Comparison of ENCODE assay signal across 19 cellular contexts in genomic region chr6:15994814-15995459, GRCh38.
DNase-seq lines count a peak whose midpoint lies in the region; ATAC-seq and TF ChIP-seq lines count a peak whose summit lies in the region.
"Had no signal": no experiment of that assay in that cellular context is flagged by ENCODE, and none has a peak within 500 bp of the region (broad histone marks: within the 10 kb centered on the region; RNA-seq: fewer than 3 reads in every experiment).

No MANE protein-coding gene starts in this region.

- H3K4me3 ChIP-seq in OCI-LY1 (ENCODE audit: low read depth, low read length, poor library complexity, severe bottlenecking) = no peak overlapping the region
- no peak overlapping the region for H3K4me3 ChIP-seq in spleen
- H3K4me3 ChIP-seq: HAP-1, left lung, uterus had no signal

- no peak for TF ChIP-seq POLR2A in spleen (IDR thresholded peaks at IDR 0.05)

- POLR2A ChIA-PET in activated CD4-positive, alpha-beta T cell treated with anti-CD3 and anti-CD28 coated beads for 36 hours (lab: Charles Lee) = interaction anchor here (0.5 kb wide), 1 partner anchor 911 kb away, joined by 4 read pairs; no protein-coding TSS in a partner anchor

- 44 to 52% (median 45%) methylated on average over 8 of the region's 8 CpGs for WGBS in spleen, 5 donors

- intact Hi-C loops in activated CD4-positive, alpha-beta T cell treated with anti-CD3 and anti-CD28 coated beads for 36 hours (cut with DNase I, micrococcal nuclease) = loop anchor here in 1 of 2 experiments (5.0 kb wide), 1 partner anchor 197 kb away; no protein-coding TSS in a partner anchor
- intact Hi-C loops in spleen (cut with DNase I; ENCODE audit: low total_unique reads) = no loop called here

- H3K9me2 ChIP-seq in OCI-LY1 (ENCODE audit: low read depth, low read length) = no peaks in the 10 kb centered on the region

- H3K9me3 Mint-ChIP-seq in activated CD4-positive, alpha-beta T cell treated with anti-CD3 and anti-CD28 coated beads for 36 hours (ENCODE audit: low read depth) = no peaks in the 10 kb centered on the region
- H3K9me3 Mint-ChIP-seq in endothelial cell (ENCODE audit: unreplicated experiment) = no peaks in the 10 kb centered on the region
- H3K9me3 Mint-ChIP-seq: activated CD4-positive, alpha-beta T cell treated with anti-CD3 and anti-CD28 coated beads, Interleukin-2, amount 10 ng/mL, durations not matched to agents 7 days and 5 days; T-cell had no signal

- H3K4me1 ChIP-seq in OCI-LY1 (ENCODE audit: insufficient read depth, low read length, severe bottlenecking) (no peaks in the 10 kb centered on the region), spleen (peaks cover 0 to 34% (median 12%) of the 10 kb centered on the region in 6 donors)
- H3K4me1 ChIP-seq: uterus had no signal

- no peaks in the 10 kb centered on the region for H3K36me3 Mint-ChIP-seq in activated CD4-positive, alpha-beta T cell treated with anti-CD3 and anti-CD28 coated beads for 36 hours (ENCODE audit: low read depth)
- H3K36me3 Mint-ChIP-seq in endothelial cell (ENCODE audit: low read depth, unreplicated experiment) = no peaks in the 10 kb centered on the region
- H3K36me3 Mint-ChIP-seq: T-cell had no signal

- H3K27ac ChIP-seq in OCI-LY1 (ENCODE audit: low read depth, low read length, poor library complexity, severe bottlenecking) (no peak overlapping the region), spleen (peak overlapping the region in 7 of 8 donors; percentile 5 to 61 (median 55))

- no peak overlapping the region for H3K4me2 ChIP-seq in OCI-LY1 (ENCODE audit: low read length)

- H3K79me2 ChIP-seq in OCI-LY1 (ENCODE audit: insufficient read depth, low read length) = no peaks in the 10 kb centered on the region

- H3K27me3 ChIP-seq in OCI-LY1 (ENCODE audit: insufficient read depth, low read length) (no peaks in the 10 kb centered on the region), spleen (replicated peaks in 1 of 7) (no peaks in the 10 kb centered on the region)
- H3K27me3 ChIP-seq: left lung, uterus had no signal

- no peaks in the 10 kb centered on the region for H3F3A ChIP-seq in OCI-LY1 (ENCODE audit: insufficient read depth, low read length)

- no peaks in the 10 kb centered on the region for H3K9me3 ChIP-seq in OCI-LY1 (ENCODE audit: low read length)
- H3K9me3 ChIP-seq in spleen = no peaks in the 10 kb centered on the region
- H3K9me3 ChIP-seq: HAP-1, left lung, uterus had no signal

- H3K4me3 Mint-ChIP-seq in activated CD4-positive, alpha-beta T cell treated with anti-CD3 and anti-CD28 coated beads for 36 hours = no peak overlapping the region
- H3K4me3 Mint-ChIP-seq in endothelial cell (ENCODE audit: unreplicated experiment) = no peak overlapping the region
- H3K4me3 Mint-ChIP-seq: activated CD4-positive, alpha-beta T cell treated with anti-CD3 and anti-CD28 coated beads, Interleukin-2, amount 10 ng/mL, durations not matched to agents 7 days and 5 days; T-cell had no signal

- no peak overlapping the region for H3K9ac ChIP-seq in OCI-LY1 (ENCODE audit: low read length)

- ATAC-seq in activated CD4-positive, alpha-beta T cell treated with anti-CD3 and anti-CD28 coated beads for 36 hours = no peak
- ATAC-seq in HG03439 (IDR thresholded peaks at IDR 0.05; ENCODE audit: unreplicated experiment) = no peak
- no peak for ATAC-seq in HG02973 (IDR thresholded peaks at IDR 0.05; ENCODE audit: unreplicated experiment)
- ATAC-seq: esophagus mucosa, left lung, T-cell had no signal

- H3K36me3 ChIP-seq in OCI-LY1 (ENCODE audit: insufficient read depth, low read length) (no peaks in the 10 kb centered on the region), spleen (no peaks in the 10 kb centered on the region)
- H3K36me3 ChIP-seq: HAP-1, left lung, uterus had no signal

- no peaks in the 10 kb centered on the region for H4K20me1 ChIP-seq in OCI-LY1 (ENCODE audit: insufficient read depth, low read length)

- H3K27me3 Mint-ChIP-seq in activated CD4-positive, alpha-beta T cell treated with anti-CD3 and anti-CD28 coated beads for 36 hours = peaks cover 5% of the 10 kb centered on the region
- H3K27me3 Mint-ChIP-seq in endothelial cell (ENCODE audit: unreplicated experiment) = no peaks in the 10 kb centered on the region
- H3K27me3 Mint-ChIP-seq: activated CD4-positive, alpha-beta T cell treated with anti-CD3 and anti-CD28 coated beads, Interleukin-2, amount 10 ng/mL, durations not matched to agents 7 days and 5 days had no signal

- TF ChIP-seq CTCF in OCI-LY1 (IDR thresholded peaks at IDR 0.05; ENCODE audit: low read length) (no peak), endothelial cell (IDR thresholded peaks at IDR 0.05; ENCODE audit: unreplicated experiment) (no peak), spleen (IDR thresholded peaks at IDR 0.05 in 8 of 11, conservative IDR thresholded peaks at IDR 0.05 in 3 of 11) (no peak)

- no peak overlapping the region for H3K27ac Mint-ChIP-seq in activated CD4-positive, alpha-beta T cell treated with anti-CD3 and anti-CD28 coated beads for 36 hours
- H3K27ac Mint-ChIP-seq in endothelial cell (ENCODE audit: unreplicated experiment) = peak overlapping the region; percentile 75
- H3K27ac Mint-ChIP-seq: activated CD4-positive, alpha-beta T cell treated with anti-CD3 and anti-CD28 coated beads, Interleukin-2, amount 10 ng/mL, durations not matched to agents 7 days and 5 days; T-cell had no signal

- H2AFZ ChIP-seq in OCI-LY1 (ENCODE audit: low read length) = 0 out of 2 replicates have a peak overlapping the region, but pooled peaks have one; percentile 52

- H3K4me1 Mint-ChIP-seq in activated CD4-positive, alpha-beta T cell treated with anti-CD3 and anti-CD28 coated beads for 36 hours = peaks cover 8% of the 10 kb centered on the region
- peaks cover 39% of the 10 kb centered on the region for H3K4me1 Mint-ChIP-seq in endothelial cell (ENCODE audit: unreplicated experiment)

- CTCF ChIA-PET in activated CD4-positive, alpha-beta T cell treated with anti-CD3 and anti-CD28 coated beads for 36 hours (lab: Charles Lee) = interaction anchor here (1.0 kb wide), 1 partner anchor 157 kb away, joined by 3 read pairs; no protein-coding TSS in a partner anchor

- DNase-seq in activated CD4-positive, alpha-beta T cell treated with anti-CD3 and anti-CD28 coated beads for 36 hours = peak; percentile 6
- DNase-seq in activated CD4-positive, alpha-beta T cell treated with anti-CD3 and anti-CD28 coated beads for 48 hours = no peak
- DNase-seq in endothelial cell (ENCODE audit: low spot score) (no peak), spleen (no peak), NCI-H1694 treated with DMSO at 0.1 percent for 48 hours (lab: John Stamatoyannopoulos, UW) (no peak)
- DNase-seq: activated CD4-positive, alpha-beta T cell treated with anti-CD3 and anti-CD28 coated beads, Interleukin-2, amount 10 ng/mL, durations not matched to agents 7 days and 5 days; amygdala; Karpas-422; left lung; NCI-H187; NCI-H524; retina; T-cell; uterus had no signal
